ENCODE assay signal across 1 cellular context in genomic region chr1:51325391-51325790, GRCh38.
TF ChIP-seq lines count a peak whose summit lies in the region.

No MANE protein-coding gene starts in this region.

TF ChIP-seq in HCT116, 20 proteins besides CTCF, POLR2A, EP300 and RAD21 (continued from another document):
- TF ChIP-seq TCF7L2 (IDR thresholded peaks at IDR 0.05; ENCODE audit: borderline replicate concordance, extremely low read depth, insufficient read depth, insufficient read length) = no peak
- TF ChIP-seq SIN3A (IDR thresholded peaks at IDR 0.05; ENCODE audit: low read depth) = no peak
TF ChIP-seq in HCT116: peak in this region for 0.
